ENCODE assay signal across 2 cellular contexts in genomic region chr15:101452572-101452971, GRCh38.
TF ChIP-seq lines count a peak whose summit lies in the region.

No MANE protein-coding gene starts in this region.

TF ChIP-seq in SK-N-SH treated with all-trans-retinoic acid at 6 μM for 48 hours, 23 proteins besides CTCF, POLR2A, EP300 and RAD21:
- TF ChIP-seq TSHZ2 (CRISPR knock-in tag; IDR thresholded peaks at IDR 0.05) (0 out of 2 replicates have a peak, but pooled peaks have one; percentile 15), TCF4 (CRISPR knock-in tag; IDR thresholded peaks at IDR 0.05; ENCODE audit: borderline replicate concordance) (peak; percentile 26; the same call in 1 of the 2 replicates), GLIS3 (CRISPR knock-in tag; IDR thresholded peaks at IDR 0.05) (no peak), ESRRG (CRISPR knock-in tag; IDR thresholded peaks at IDR 0.05) (no peak)
TF ChIP-seq in SK-N-SH treated with all-trans-retinoic acid at 6 μM for 48 hours: peak in this region for 2.

TF ChIP-seq in HepG2, 621 proteins besides CTCF, POLR2A, EP300 and RAD21 (continued from another document and continues in another):
- peak; percentile 63 for TF ChIP-seq PAXIP1 (CRISPR knock-in tag; conservative IDR thresholded peaks at IDR 0.05)
- 0 out of 4 replicates have a peak, but pooled peaks of 1 of the 2 experiments have one; percentile 41 for TF ChIP-seq NR2F1 (CRISPR knock-in tag; IDR thresholded peaks at IDR 0.05)
- 0 out of 2 replicates have a peak, but pooled peaks have one; percentile 46 for TF ChIP-seq ZNF441 (CRISPR knock-in tag; IDR thresholded peaks at IDR 0.05; ENCODE audit: borderline replicate concordance)
- TF ChIP-seq ZNF329 (CRISPR knock-in tag; IDR thresholded peaks at IDR 0.05; ENCODE audit: low read depth): no peak
- TF ChIP-seq FOXK1 (CRISPR knock-in tag; IDR thresholded peaks at IDR 0.05; ENCODE audit: borderline replicate concordance, low read depth): peak; percentile 51; the same call in 1 of the 2 replicates
- 0 out of 2 replicates have a peak, but pooled peaks have one; percentile 3 for TF ChIP-seq ZNF230 (CRISPR knock-in tag; IDR thresholded peaks at IDR 0.05)
- peak; percentile 66; the same call in 1 of the 2 replicates for TF ChIP-seq NR2F6 (IDR thresholded peaks at IDR 0.05)
- TF ChIP-seq NR2F6 (CRISPR knock-in tag; IDR thresholded peaks at IDR 0.05): peak; percentile 75
- TF ChIP-seq MTA1 (CRISPR knock-in tag; IDR thresholded peaks at IDR 0.05; ENCODE audit: borderline replicate concordance): peak; percentile 59; the same call in 1 of the 2 replicates
- peak; percentile 67 for TF ChIP-seq MED1 (CRISPR knock-in tag; IDR thresholded peaks at IDR 0.05)
- peak; percentile 35; the same call in 1 of the 2 replicates for TF ChIP-seq TBX2 (CRISPR knock-in tag; IDR thresholded peaks at IDR 0.05; ENCODE audit: borderline replicate concordance)
- TF ChIP-seq TCF12 (IDR thresholded peaks at IDR 0.05): no peak
- TF ChIP-seq TCF12 (CRISPR knock-in tag; IDR thresholded peaks at IDR 0.05): 0 out of 2 replicates have a peak, but pooled peaks have one; percentile 39
- TF ChIP-seq ISX (CRISPR knock-in tag; conservative IDR thresholded peaks at IDR 0.05): no peak
- TF ChIP-seq SALL1 (CRISPR knock-in tag; IDR thresholded peaks at IDR 0.05): peak; percentile 47; the same call in 1 of the 2 replicates
- TF ChIP-seq ZNF580 (CRISPR knock-in tag; IDR thresholded peaks at IDR 0.05; ENCODE audit: borderline replicate concordance, low read depth): no peak
- no peak for TF ChIP-seq ZNF7 (CRISPR knock-in tag; IDR thresholded peaks at IDR 0.05)
- TF ChIP-seq ZNF224 (CRISPR knock-in tag; IDR thresholded peaks at IDR 0.05): no peak
- TF ChIP-seq ZBTB46 (CRISPR knock-in tag; IDR thresholded peaks at IDR 0.05; ENCODE audit: borderline replicate concordance): no peak
- no peak for TF ChIP-seq ATF7 (IDR thresholded peaks at IDR 0.05)
- TF ChIP-seq ATF7 (CRISPR knock-in tag; IDR thresholded peaks at IDR 0.05): 0 out of 2 replicates have a peak, but pooled peaks have one; percentile 21
- TF ChIP-seq ASH2L (IDR thresholded peaks at IDR 0.05; ENCODE audit: insufficient read length, low read depth, low read length): peak; percentile 8
- peak; percentile 34; the same call in 1 of the 2 replicates for TF ChIP-seq SAP130 (CRISPR knock-in tag; IDR thresholded peaks at IDR 0.05; ENCODE audit: low read depth)
- no peak for TF ChIP-seq ZSCAN22 (CRISPR knock-in tag; IDR thresholded peaks at IDR 0.05)
- TF ChIP-seq DPF2 (CRISPR knock-in tag; IDR thresholded peaks at IDR 0.05; ENCODE audit: borderline replicate concordance, low read depth): peak; percentile 63
- TF ChIP-seq ZBTB38 (CRISPR knock-in tag; IDR thresholded peaks at IDR 0.05): peak; percentile 79
- TF ChIP-seq FOXP4 (CRISPR knock-in tag; IDR thresholded peaks at IDR 0.05): peak; percentile 33; the same call in 1 of the 2 replicates
- peak; percentile 56; the same call in 1 of the 2 replicates for TF ChIP-seq FOXO1 (CRISPR knock-in tag; IDR thresholded peaks at IDR 0.05)
- TF ChIP-seq POGZ (CRISPR knock-in tag; IDR thresholded peaks at IDR 0.05): 0 out of 2 replicates have a peak, but pooled peaks have one; percentile 18
- no peak for TF ChIP-seq IRF9 (CRISPR knock-in tag; IDR thresholded peaks at IDR 0.05; ENCODE audit: borderline replicate concordance)
- TF ChIP-seq HMGXB4 (CRISPR knock-in tag; IDR thresholded peaks at IDR 0.05; ENCODE audit: borderline replicate concordance in 1 of 2, low read depth in 1 of 2): 0 out of 4 replicates have a peak, but pooled peaks of 1 of the 2 experiments have one; percentile 34
- peak; percentile 12; the same call in 1 of the 2 replicates for TF ChIP-seq PHF8 (CRISPR knock-in tag; IDR thresholded peaks at IDR 0.05)
- 0 out of 2 replicates have a peak, but pooled peaks have one; percentile 49 for TF ChIP-seq ZNF318 (CRISPR knock-in tag; IDR thresholded peaks at IDR 0.05)
